ENCODE assay signal across 8 cellular contexts in the genomic region with DNA sequence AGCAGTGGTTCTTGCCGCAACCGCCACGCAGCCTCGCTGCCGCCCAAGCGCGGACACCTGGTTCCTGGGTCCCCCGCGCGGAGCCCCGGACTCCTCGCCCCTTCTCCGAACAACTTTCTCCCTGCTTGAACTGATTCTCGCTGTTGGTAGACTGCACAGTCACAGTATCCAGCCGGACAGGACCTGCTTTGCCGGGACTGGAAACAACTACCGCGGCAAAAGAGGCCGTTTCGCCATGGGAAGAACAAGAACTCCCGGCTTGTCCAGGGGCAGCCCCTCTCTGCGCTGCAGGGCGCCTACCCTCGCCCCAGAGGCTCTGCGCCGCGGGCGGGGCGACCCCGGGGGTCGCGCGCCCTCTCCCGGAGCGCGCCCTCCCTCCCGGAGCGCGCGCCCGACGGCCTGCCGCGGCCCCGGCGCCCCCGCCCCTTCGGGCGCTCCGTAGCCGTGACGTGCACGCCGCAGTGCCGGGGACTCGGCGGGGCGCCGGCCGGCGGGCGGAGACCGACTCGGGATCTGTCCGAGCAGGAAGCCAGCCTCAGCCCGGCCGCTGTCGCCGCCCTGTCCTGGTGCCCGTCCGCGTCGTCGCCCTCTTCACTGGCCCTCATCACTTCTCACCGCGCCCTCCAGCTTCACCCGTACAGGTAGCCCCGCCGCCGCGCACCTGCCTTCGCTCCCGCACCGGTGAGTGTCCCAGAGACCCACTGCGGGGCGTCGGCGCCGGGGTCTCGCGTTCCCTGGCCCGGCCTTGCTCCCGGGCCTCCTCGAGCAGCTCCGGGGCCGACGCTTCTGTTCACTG. TPM values are rescaled to one million over a fixed set of nuclear protein-coding genes. Genes with fewer than 3 reads are reported as not detected.
DNase-seq lines count a peak whose midpoint lies in the region; ATAC-seq lines count a peak whose summit lies in the region.

Gene MYO6 (plus strand): TSS at position 497 of the 796 bp plus-strand sequence. CDS start 68,309 bp downstream, outside the sequence.

- H3K9me3 Mint-ChIP-seq in activated CD4-positive, alpha-beta T cell treated with anti-CD3 and anti-CD28 coated beads for 36 hours (ENCODE audit: low read depth), result no peaks in the 10 kb centered on the region
- no peaks in the 10 kb centered on the region for H3K9me3 Mint-ChIP-seq in dendritic cell treated with granulocyte-macrophage colony-stimulating factor and Interleukin-4, amounts not matched to agents 40 ng/mL and 50 ng/mL, for 4 days

- no peaks in the 10 kb centered on the region for H3K36me3 Mint-ChIP-seq in activated CD4-positive, alpha-beta T cell treated with anti-CD3 and anti-CD28 coated beads for 36 hours (ENCODE audit: low read depth)
- H3K36me3 Mint-ChIP-seq in dendritic cell treated with granulocyte-macrophage colony-stimulating factor and Interleukin-4, amounts not matched to agents 40 ng/mL and 50 ng/mL, for 4 days (ENCODE audit: low read depth), result no peaks in the 10 kb centered on the region

- H3K27me3 Mint-ChIP-seq in activated CD4-positive, alpha-beta T cell treated with anti-CD3 and anti-CD28 coated beads for 36 hours, result peaks cover 41% of the 10 kb centered on the region
- H3K27me3 Mint-ChIP-seq in dendritic cell treated with granulocyte-macrophage colony-stimulating factor and Interleukin-4, amounts not matched to agents 40 ng/mL and 50 ng/mL, for 4 days, result peaks cover 84% of the 10 kb centered on the region

- CTCF ChIA-PET in activated CD4-positive, alpha-beta T cell treated with anti-CD3 and anti-CD28 coated beads for 36 hours (lab: Charles Lee), result no interaction called here

- DNase-seq in DMS 273 (lab: John Stamatoyannopoulos, UW; ENCODE audit: unreplicated experiment) (peak; percentile 90), DMS 273 treated with DMSO at 0.1 percent for 48 hours (lab: John Stamatoyannopoulos, UW) (no peak), NCI-H1105 treated with DMSO at 0.1 percent for 48 hours (lab: John Stamatoyannopoulos, UW) (peak; percentile 64), left lobe of liver (ENCODE audit: low spot score) (peak; percentile 86)
- peak; percentile 55 for DNase-seq in activated CD4-positive, alpha-beta T cell treated with anti-CD3 and anti-CD28 coated beads for 36 hours
- DNase-seq in stimulated activated CD4-positive, alpha-beta T cell treated with anti-CD3 and anti-CD28 coated beads, Interleukin-2, amount 100 ng/mL, for 48 hours, result peak; percentile 10 to 26

- POLR2A ChIA-PET in activated CD4-positive, alpha-beta T cell treated with anti-CD3 and anti-CD28 coated beads for 36 hours (lab: Charles Lee), result no interaction called here

- H3K4me3 Mint-ChIP-seq in activated CD4-positive, alpha-beta T cell treated with anti-CD3 and anti-CD28 coated beads for 36 hours, result peak within 1 kb of the TSS; percentile 73
- H3K4me3 Mint-ChIP-seq in dendritic cell treated with granulocyte-macrophage colony-stimulating factor and Interleukin-4, amounts not matched to agents 40 ng/mL and 50 ng/mL, for 4 days, result peak within 1 kb of the TSS; percentile 82

- intact Hi-C loops in activated CD4-positive, alpha-beta T cell treated with anti-CD3 and anti-CD28 coated beads for 36 hours (cut with DNase I, micrococcal nuclease), result loop anchor here in 1 of 2 experiments (2.0 to 5.0 kb wide), 2 partner anchors 82 to 467 kb away; partner anchors contain the start of gene TMEM30A
- intact Hi-C loops in dendritic cell treated with granulocyte-macrophage colony-stimulating factor and Interleukin-4, amounts not matched to agents 40 ng/mL and 50 ng/mL, for 4 days (cut with micrococcal nuclease), result no loop called here

- ATAC-seq in HG02571 (IDR thresholded peaks at IDR 0.05; ENCODE audit: unreplicated experiment) (peak; percentile 77), left lobe of liver (peak; percentile 95)
- ATAC-seq in activated CD4-positive, alpha-beta T cell treated with anti-CD3 and anti-CD28 coated beads for 36 hours, result peak; percentile 84

- H3K4me1 Mint-ChIP-seq in activated CD4-positive, alpha-beta T cell treated with anti-CD3 and anti-CD28 coated beads for 36 hours, result peaks cover 6% of the 10 kb centered on the region
- H3K4me1 Mint-ChIP-seq in dendritic cell treated with granulocyte-macrophage colony-stimulating factor and Interleukin-4, amounts not matched to agents 40 ng/mL and 50 ng/mL, for 4 days (ENCODE audit: low read depth), result peaks cover 24% of the 10 kb centered on the region

- peak within 1 kb of the TSS; percentile 53 for H3K27ac Mint-ChIP-seq in activated CD4-positive, alpha-beta T cell treated with anti-CD3 and anti-CD28 coated beads for 36 hours
- H3K27ac Mint-ChIP-seq in dendritic cell treated with granulocyte-macrophage colony-stimulating factor and Interleukin-4, amounts not matched to agents 40 ng/mL and 50 ng/mL, for 4 days, result no peak within 1 kb of the TSS

RNA-seq across cellular contexts. Expression of gene MYO6, which starts in this region (rescaled TPM):
- total RNA-seq in activated CD4-positive, alpha-beta T cell treated with anti-CD3 and anti-CD28 coated beads for 36 hours, result 1 to 10 TPM; 1.1 to 1.3 TPM
- total RNA-seq in left lobe of liver, result 15.3 TPM
